Comparison of ENCODE assay signal across 8 cellular contexts in the genomic region with DNA sequence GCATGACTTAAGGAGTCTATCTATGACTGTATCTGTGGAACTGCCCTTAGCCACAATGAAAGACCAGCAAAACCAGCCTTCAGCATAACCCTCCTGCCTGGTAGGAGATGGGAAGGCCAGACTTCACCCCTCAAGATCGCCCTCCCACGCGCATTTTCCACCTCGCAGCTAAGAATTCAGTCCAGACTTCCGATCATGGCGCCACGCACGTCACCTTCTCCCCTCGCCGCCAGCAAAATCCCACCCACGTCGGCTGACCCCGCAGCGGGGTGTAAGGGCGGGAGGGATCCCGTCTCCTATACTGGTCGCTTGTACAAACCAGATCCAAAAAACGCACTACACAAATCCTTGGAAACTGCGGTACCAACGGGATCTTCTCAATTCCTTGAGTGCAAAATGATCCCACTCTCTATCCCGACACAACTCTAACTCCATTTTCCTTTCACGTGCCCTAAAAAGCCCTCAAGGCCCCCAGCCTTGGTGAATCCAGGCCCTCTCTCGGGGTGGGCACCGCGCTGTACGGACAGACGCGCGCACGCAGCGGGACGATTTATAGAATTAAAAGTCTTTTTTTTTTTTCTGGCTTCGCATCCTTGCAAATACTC. TPM values are rescaled to one million over a fixed set of nuclear protein-coding genes. Genes with fewer than 3 reads are reported as not detected.
DNase-seq lines count a peak whose midpoint lies in the region; ATAC-seq and TF ChIP-seq lines count a peak whose summit lies in the region.

No MANE protein-coding gene starts in this region.

- H3K27ac ChIP-seq in liver (ENCODE audit: low read depth in 1 of 2, low read length in 2 of 2), result peak overlapping the region; percentile 60 to 91

- no peak for TF ChIP-seq CTCF in liver (IDR thresholded peaks at IDR 0.05; ENCODE audit: low read depth, low read length, missing input control)

- H3K9me3 ChIP-seq in liver (ENCODE audit: control insufficient read depth in 4 of 4, low read length in 3 of 4), result no peaks in the 10 kb centered on the region

- ATAC-seq in GM19463 (IDR thresholded peaks at IDR 0.05; ENCODE audit: unreplicated experiment), result no peak

- no peaks in the 10 kb centered on the region for H3K36me3 ChIP-seq in liver (ENCODE audit: control insufficient read depth in 4 of 4, insufficient read depth in 3 of 4, low read depth in 1 of 4, low read length in 3 of 4)

- H3K4me1 ChIP-seq in liver (ENCODE audit: control insufficient read depth in 4 of 4, insufficient read depth in 4 of 4, low read length in 3 of 4), result peaks cover 0 to 24% (median 8%) of the 10 kb centered on the region in 4 donors

- no peaks in the 10 kb centered on the region for H3K27me3 ChIP-seq in liver (ENCODE audit: control insufficient read depth in 4 of 4, insufficient read depth in 4 of 4, low read length in 3 of 4)

- WGBS in liver, result 3% methylated on average over 33 of the region's 33 CpGs

- peak in 1 of 2 donors; percentile 26 for TF ChIP-seq RAD21 in liver (IDR thresholded peaks at IDR 0.05)

- H3K9ac ChIP-seq in liver (ENCODE audit: low read depth in 1 of 2, low read length in 2 of 2), result peak overlapping the region; percentile 34 to 68

- peak overlapping the region; percentile 78 to 99 (median 98) for H3K4me3 ChIP-seq in liver (ENCODE audit: low read depth in 1 of 3, low read length in 3 of 3)

- DNase-seq in EL (peak; percentile 77), NCI-H1105 treated with DMSO at 0.1 percent for 48 hours (lab: John Stamatoyannopoulos, UW) (peak; percentile 65), dermis microvascular lymphatic vessel endothelial cell (ENCODE audit: low read depth in 2 of 2) (peak; percentile 9 to 79), Kasumi-1 (lab: John Stamatoyannopoulos, UW) (no peak)
- DNase-seq in activated CD4-positive, alpha-beta T cell treated with anti-CD3 and anti-CD28 coated beads, Interleukin-2, amount 50 U/mL, for 1 hour, result peak; percentile 54
- DNase-seq in stimulated activated CD4-positive, alpha-beta T cell treated with anti-CD3 and anti-CD28 coated beads, Interleukin-2, amount 100 ng/mL, for 24 hours, result peak; percentile 52 to 69

TF ChIP-seq in liver, 16 proteins besides CTCF, POLR2A, EP300 and RAD21:
- TF ChIP-seq RXRA (IDR thresholded peaks at IDR 0.05) (no peak), JUND (IDR thresholded peaks at IDR 0.05) (no peak), TAF1 (conservative IDR thresholded peaks at IDR 0.05) (no peak), YY1 (IDR thresholded peaks at IDR 0.05) (peak; percentile 28), HNF4G (IDR thresholded peaks at IDR 0.05) (no peak), SP1 (IDR thresholded peaks at IDR 0.05) (no peak), NR2F2 (IDR thresholded peaks at IDR 0.05) (no peak)
- TF ChIP-seq, protein P1, sequence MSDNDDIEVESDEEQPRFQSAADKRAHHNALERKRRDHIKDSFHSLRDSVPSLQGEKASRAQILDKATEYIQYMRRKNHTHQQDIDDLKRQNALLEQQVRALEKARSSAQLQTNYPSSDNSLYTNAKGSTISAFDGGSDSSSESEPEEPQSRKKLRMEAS (IDR thresholded peaks at IDR 0.05), result no peak

RNA-seq across cellular contexts. Expression of a gene that starts 1.0 kb away (rescaled TPM):
- total RNA-seq in dermis microvascular lymphatic vessel endothelial cell (33.0 and 42.5 TPM in 2 replicates), liver (10 to 100 TPM in 1 of 2 donors, 1 to 10 TPM in 1; 9.9 to 16.2 TPM)
- 1 to 10 TPM; 4.3 to 5.5 TPM for polyA plus RNA-seq in liver

Comparison
In these comparisons a context has a peak if more than half of its experiments do, and no peak if none do; other contexts are left out.
1. DNase-seq: peak in EL (single experiment), NCI-H1105 treated with DMSO at 0.1 percent for 48 hours (single experiment), activated CD4-positive, alpha-beta T cell treated with anti-CD3 and anti-CD28 coated beads, Interleukin-2, amount 50 U/mL, for 1 hour (single experiment), dermis microvascular lymphatic vessel endothelial cell (2 of 2) and stimulated activated CD4-positive, alpha-beta T cell treated with anti-CD3 and anti-CD28 coated beads, Interleukin-2, amount 100 ng/mL, for 24 hours (2 of 2); none in Kasumi-1 (0 of 2).